In genomic region chr2:54330226-54331094, GRCh38 we compare ENCODE assay signal across 1 cellular context.
A peak's percentile ranks its signal among the peaks of the same experiment; 100 is the strongest.
TF ChIP-seq lines count a peak whose summit lies in the region.

No MANE protein-coding gene starts in this region.

TF ChIP-seq in K562, 482 proteins besides CTCF, POLR2A, EP300 and RAD21 (continued from another document and continues in another):
- TF ChIP-seq, protein P1, sequence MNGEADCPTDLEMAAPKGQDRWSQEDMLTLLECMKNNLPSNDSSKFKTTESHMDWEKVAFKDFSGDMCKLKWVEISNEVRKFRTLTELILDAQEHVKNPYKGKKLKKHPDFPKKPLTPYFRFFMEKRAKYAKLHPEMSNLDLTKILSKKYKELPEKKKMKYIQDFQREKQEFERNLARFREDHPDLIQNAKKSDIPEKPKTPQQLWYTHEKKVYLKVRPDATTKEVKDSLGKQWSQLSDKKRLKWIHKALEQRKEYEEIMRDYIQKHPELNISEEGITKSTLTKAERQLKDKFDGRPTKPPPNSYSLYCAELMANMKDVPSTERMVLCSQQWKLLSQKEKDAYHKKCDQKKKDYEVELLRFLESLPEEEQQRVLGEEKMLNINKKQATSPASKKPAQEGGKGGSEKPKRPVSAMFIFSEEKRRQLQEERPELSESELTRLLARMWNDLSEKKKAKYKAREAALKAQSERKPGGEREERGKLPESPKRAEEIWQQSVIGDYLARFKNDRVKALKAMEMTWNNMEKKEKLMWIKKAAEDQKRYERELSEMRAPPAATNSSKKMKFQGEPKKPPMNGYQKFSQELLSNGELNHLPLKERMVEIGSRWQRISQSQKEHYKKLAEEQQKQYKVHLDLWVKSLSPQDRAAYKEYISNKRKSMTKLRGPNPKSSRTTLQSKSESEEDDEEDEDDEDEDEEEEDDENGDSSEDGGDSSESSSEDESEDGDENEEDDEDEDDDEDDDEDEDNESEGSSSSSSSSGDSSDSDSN (IDR thresholded peaks at IDR 0.05; ENCODE audit: borderline replicate concordance in 1 of 2, low read depth in 2 of 2, low read length in 2 of 2): no peak
- TF ChIP-seq CUX1 (CRISPR knock-in tag; IDR thresholded peaks at IDR 0.05): no peak
- no peak for TF ChIP-seq SMARCE1 (IDR thresholded peaks at IDR 0.05)
- 0 out of 4 replicates have a peak, but pooled peaks of 1 of the 2 experiments have one; percentile 3 for TF ChIP-seq RCOR1 (IDR thresholded peaks at IDR 0.05; ENCODE audit: borderline replicate concordance in 1 of 2, low read depth in 2 of 2, low read length in 2 of 2)
- TF ChIP-seq ZNF830 (CRISPR knock-in tag; IDR thresholded peaks at IDR 0.05): 0 out of 2 replicates have a peak, but pooled peaks have one; percentile 52
- TF ChIP-seq POLR3G (IDR thresholded peaks at IDR 0.05; ENCODE audit: extremely low read depth, insufficient read length, insufficient replicate concordance): no peak
- TF ChIP-seq HDAC6 (IDR thresholded peaks at IDR 0.05; ENCODE audit: low read depth, low read length): no peak
- TF ChIP-seq, protein P2, sequence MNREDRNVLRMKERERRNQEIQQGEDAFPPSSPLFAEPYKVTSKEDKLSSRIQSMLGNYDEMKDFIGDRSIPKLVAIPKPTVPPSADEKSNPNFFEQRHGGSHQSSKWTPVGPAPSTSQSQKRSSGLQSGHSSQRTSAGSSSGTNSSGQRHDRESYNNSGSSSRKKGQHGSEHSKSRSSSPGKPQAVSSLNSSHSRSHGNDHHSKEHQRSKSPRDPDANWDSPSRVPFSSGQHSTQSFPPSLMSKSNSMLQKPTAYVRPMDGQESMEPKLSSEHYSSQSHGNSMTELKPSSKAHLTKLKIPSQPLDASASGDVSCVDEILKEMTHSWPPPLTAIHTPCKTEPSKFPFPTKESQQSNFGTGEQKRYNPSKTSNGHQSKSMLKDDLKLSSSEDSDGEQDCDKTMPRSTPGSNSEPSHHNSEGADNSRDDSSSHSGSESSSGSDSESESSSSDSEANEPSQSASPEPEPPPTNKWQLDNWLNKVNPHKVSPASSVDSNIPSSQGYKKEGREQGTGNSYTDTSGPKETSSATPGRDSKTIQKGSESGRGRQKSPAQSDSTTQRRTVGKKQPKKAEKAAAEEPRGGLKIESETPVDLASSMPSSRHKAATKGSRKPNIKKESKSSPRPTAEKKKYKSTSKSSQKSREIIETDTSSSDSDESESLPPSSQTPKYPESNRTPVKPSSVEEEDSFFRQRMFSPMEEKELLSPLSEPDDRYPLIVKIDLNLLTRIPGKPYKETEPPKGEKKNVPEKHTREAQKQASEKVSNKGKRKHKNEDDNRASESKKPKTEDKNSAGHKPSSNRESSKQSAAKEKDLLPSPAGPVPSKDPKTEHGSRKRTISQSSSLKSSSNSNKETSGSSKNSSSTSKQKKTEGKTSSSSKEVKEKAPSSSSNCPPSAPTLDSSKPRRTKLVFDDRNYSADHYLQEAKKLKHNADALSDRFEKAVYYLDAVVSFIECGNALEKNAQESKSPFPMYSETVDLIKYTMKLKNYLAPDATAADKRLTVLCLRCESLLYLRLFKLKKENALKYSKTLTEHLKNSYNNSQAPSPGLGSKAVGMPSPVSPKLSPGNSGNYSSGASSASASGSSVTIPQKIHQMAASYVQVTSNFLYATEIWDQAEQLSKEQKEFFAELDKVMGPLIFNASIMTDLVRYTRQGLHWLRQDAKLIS (CRISPR knock-in tag; IDR thresholded peaks at IDR 0.05): no peak
- TF ChIP-seq NRF1 (conservative IDR thresholded peaks at IDR 0.05 in 1 of 2, IDR thresholded peaks at IDR 0.05 in 1 of 2): peak; percentile 94 to 95
- TF ChIP-seq ZBTB9 (CRISPR knock-in tag; IDR thresholded peaks at IDR 0.05): 0 out of 2 replicates have a peak, but pooled peaks have one; percentile 34
- TF ChIP-seq NUFIP1 (IDR thresholded peaks at IDR 0.05; ENCODE audit: partially characterized antibody): no peak
- no peak for TF ChIP-seq ZNF212 (CRISPR knock-in tag; IDR thresholded peaks at IDR 0.05)
- TF ChIP-seq MAX (CRISPR knock-in tag; IDR thresholded peaks at IDR 0.05): peak; percentile 80
- no peak for TF ChIP-seq CEBPB (tag; IDR thresholded peaks at IDR 0.05)
- TF ChIP-seq RBFOX2 (IDR thresholded peaks at IDR 0.05; ENCODE audit: low read depth, low read length): peak; percentile 79
- TF ChIP-seq ZNF780A (CRISPR knock-in tag; IDR thresholded peaks at IDR 0.05): no peak
- no peak for TF ChIP-seq IFI16 (CRISPR knock-in tag; IDR thresholded peaks at IDR 0.05)
- no peak for TF ChIP-seq RFX7 (CRISPR knock-in tag; IDR thresholded peaks at IDR 0.05)
- no peak for TF ChIP-seq ZNF695 (CRISPR knock-in tag; IDR thresholded peaks at IDR 0.05)
- no peak for TF ChIP-seq SMAD2 (IDR thresholded peaks at IDR 0.05; ENCODE audit: low read depth, low read length)
- TF ChIP-seq ZNF75A (CRISPR knock-in tag; IDR thresholded peaks at IDR 0.05): no peak
- TF ChIP-seq RBM14 (IDR thresholded peaks at IDR 0.05; ENCODE audit: borderline replicate concordance, insufficient read depth, low read depth, low read length): no peak
- TF ChIP-seq MCM3 (IDR thresholded peaks at IDR 0.05): no peak
- no peak for TF ChIP-seq FOXA3 (CRISPR knock-in tag; conservative IDR thresholded peaks at IDR 0.05 in 1 of 2, IDR thresholded peaks at IDR 0.05 in 1 of 2)
- no peak for TF ChIP-seq ZNF668 (CRISPR knock-in tag; IDR thresholded peaks at IDR 0.05)
- TF ChIP-seq, protein P3, sequence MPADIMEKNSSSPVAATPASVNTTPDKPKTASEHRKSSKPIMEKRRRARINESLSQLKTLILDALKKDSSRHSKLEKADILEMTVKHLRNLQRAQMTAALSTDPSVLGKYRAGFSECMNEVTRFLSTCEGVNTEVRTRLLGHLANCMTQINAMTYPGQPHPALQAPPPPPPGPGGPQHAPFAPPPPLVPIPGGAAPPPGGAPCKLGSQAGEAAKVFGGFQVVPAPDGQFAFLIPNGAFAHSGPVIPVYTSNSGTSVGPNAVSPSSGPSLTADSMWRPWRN (IDR thresholded peaks at IDR 0.05; ENCODE audit: low read depth): no peak
- no peak for TF ChIP-seq ATF1 (CRISPR knock-in tag; IDR thresholded peaks at IDR 0.05)
- TF ChIP-seq ATF1 (tag; IDR thresholded peaks at IDR 0.05): peak; percentile 66
- no peak for TF ChIP-seq ID3 (CRISPR knock-in tag; IDR thresholded peaks at IDR 0.05)
- TF ChIP-seq ID3 (tag; IDR thresholded peaks at IDR 0.05): peak; percentile 65; the same call in 1 of the 2 replicates
- TF ChIP-seq, protein P4, sequence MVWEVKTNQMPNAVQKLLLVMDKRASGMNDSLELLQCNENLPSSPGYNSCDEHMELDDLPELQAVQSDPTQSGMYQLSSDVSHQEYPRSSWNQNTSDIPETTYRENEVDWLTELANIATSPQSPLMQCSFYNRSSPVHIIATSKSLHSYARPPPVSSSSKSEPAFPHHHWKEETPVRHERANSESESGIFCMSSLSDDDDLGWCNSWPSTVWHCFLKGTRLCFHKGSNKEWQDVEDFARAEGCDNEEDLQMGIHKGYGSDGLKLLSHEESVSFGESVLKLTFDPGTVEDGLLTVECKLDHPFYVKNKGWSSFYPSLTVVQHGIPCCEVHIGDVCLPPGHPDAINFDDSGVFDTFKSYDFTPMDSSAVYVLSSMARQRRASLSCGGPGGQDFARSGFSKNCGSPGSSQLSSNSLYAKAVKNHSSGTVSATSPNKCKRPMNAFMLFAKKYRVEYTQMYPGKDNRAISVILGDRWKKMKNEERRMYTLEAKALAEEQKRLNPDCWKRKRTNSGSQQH (CRISPR knock-in tag; IDR thresholded peaks at IDR 0.05): no peak
- no peak for TF ChIP-seq ZNF134 (CRISPR knock-in tag; conservative IDR thresholded peaks at IDR 0.05)
- TF ChIP-seq ESRRA (IDR thresholded peaks at IDR 0.05; ENCODE audit: borderline replicate concordance, low read depth): 0 out of 2 replicates have a peak, but pooled peaks have one; percentile 51
- no peak for TF ChIP-seq TFAM (CRISPR knock-in tag; conservative IDR thresholded peaks at IDR 0.05)
- no peak for TF ChIP-seq ELF1 (tag; IDR thresholded peaks at IDR 0.05)
- peak; percentile 67 for TF ChIP-seq KDM5B (IDR thresholded peaks at IDR 0.05; ENCODE audit: insufficient replicate concordance, low read depth, low read length)
- TF ChIP-seq, protein P5, sequence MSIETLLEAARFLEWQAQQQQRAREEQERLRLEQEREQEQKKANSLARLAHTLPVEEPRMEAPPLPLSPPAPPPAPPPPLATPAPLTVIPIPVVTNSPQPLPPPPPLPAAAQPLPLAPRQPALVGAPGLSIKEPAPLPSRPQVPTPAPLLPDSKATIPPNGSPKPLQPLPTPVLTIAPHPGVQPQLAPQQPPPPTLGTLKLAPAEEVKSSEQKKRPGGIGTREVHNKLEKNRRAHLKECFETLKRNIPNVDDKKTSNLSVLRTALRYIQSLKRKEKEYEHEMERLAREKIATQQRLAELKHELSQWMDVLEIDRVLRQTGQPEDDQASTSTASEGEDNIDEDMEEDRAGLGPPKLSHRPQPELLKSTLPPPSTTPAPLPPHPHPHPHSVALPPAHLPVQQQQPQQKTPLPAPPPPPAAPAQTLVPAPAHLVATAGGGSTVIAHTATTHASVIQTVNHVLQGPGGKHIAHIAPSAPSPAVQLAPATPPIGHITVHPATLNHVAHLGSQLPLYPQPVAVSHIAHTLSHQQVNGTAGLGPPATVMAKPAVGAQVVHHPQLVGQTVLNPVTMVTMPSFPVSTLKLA (conservative IDR thresholded peaks at IDR 0.05): peak in 1 of 2 experiments; percentile 32; a peak in 1 of 4 replicates
- no peak for TF ChIP-seq NFYB (IDR thresholded peaks at IDR 0.05; ENCODE audit: extremely low read depth, insufficient read length)
- TF ChIP-seq TEAD1 (CRISPR knock-in tag; IDR thresholded peaks at IDR 0.05): peak in 1 of 2 experiments; percentile 40; a peak in 1 of 4 replicates
- TF ChIP-seq PURB (CRISPR knock-in tag; IDR thresholded peaks at IDR 0.05; ENCODE audit: low read depth): no peak
- TF ChIP-seq SMC3 (conservative IDR thresholded peaks at IDR 0.05; ENCODE audit: insufficient read depth, low read depth, low read length): no peak
- TF ChIP-seq, protein P6, sequence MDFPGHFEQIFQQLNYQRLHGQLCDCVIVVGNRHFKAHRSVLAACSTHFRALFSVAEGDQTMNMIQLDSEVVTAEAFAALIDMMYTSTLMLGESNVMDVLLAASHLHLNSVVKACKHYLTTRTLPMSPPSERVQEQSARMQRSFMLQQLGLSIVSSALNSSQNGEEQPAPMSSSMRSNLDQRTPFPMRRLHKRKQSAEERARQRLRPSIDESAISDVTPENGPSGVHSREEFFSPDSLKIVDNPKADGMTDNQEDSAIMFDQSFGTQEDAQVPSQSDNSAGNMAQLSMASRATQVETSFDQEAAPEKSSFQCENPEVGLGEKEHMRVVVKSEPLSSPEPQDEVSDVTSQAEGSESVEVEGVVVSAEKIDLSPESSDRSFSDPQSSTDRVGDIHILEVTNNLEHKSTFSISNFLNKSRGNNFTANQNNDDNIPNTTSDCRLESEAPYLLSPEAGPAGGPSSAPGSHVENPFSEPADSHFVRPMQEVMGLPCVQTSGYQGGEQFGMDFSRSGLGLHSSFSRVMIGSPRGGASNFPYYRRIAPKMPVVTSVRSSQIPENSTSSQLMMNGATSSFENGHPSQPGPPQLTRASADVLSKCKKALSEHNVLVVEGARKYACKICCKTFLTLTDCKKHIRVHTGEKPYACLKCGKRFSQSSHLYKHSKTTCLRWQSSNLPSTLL (IDR thresholded peaks at IDR 0.05): no peak
- TF ChIP-seq MTA3 (IDR thresholded peaks at IDR 0.05; ENCODE audit: borderline replicate concordance): peak; percentile 44; the same call in 1 of the 2 replicates
